18 cellular contexts compared by ENCODE assay signal in genomic region chr14:102185360-102185759, GRCh38. TPM values are rescaled to one million over a fixed set of nuclear protein-coding genes. Genes with fewer than 3 reads are reported as not detected.
DNase-seq lines count a peak whose midpoint lies in the region; ATAC-seq, FAIRE-seq and TF ChIP-seq lines count a peak whose summit lies in the region.
"Had no signal": no experiment of that assay in that cellular context is flagged by ENCODE, and none has a peak within 500 bp of the region (broad histone marks: within the 10 kb centered on the region; RNA-seq: fewer than 3 reads in every experiment).

No MANE protein-coding gene starts in this region.

- CTCF ChIA-PET in OCI-LY7 (lab: Charles Lee; ENCODE audit: unreplicated experiment) = no interaction called here

- H3K27ac ChIP-seq in cingulate gyrus (ENCODE audit: low read depth, low read length) (peak overlapping the region; percentile 91), small intestine (ENCODE audit: low read depth in 1 of 2, low read length in 1 of 2) (no peak overlapping the region), OCI-LY7 (ENCODE audit: low read depth, low read length, poor library complexity, severe bottlenecking) (no peak overlapping the region)
- H3K27ac ChIP-seq: cardiac muscle cell, left ventricle myocardium inferior, neutrophil, transverse colon had no signal

- no peak overlapping the region for H2AFZ ChIP-seq in OCI-LY7 (ENCODE audit: low read length)

- intact Hi-C loops in OCI-LY7 (cut with micrococcal nuclease; ENCODE audit: unreplicated experiment) = no loop called here

- peaks cover 0 to 2% of the 10 kb centered on the region in 2 donors for H3K36me3 ChIP-seq in small intestine (ENCODE audit: control insufficient read depth in 2 of 2, insufficient read depth in 2 of 2, low read length in 2 of 2)
- peaks cover 4% of the 10 kb centered on the region; the same call in 1 of the 2 replicates for H3K36me3 ChIP-seq in OCI-LY7 (ENCODE audit: insufficient read depth, low read length)
- H3K36me3 ChIP-seq: cardiac muscle cell, left ventricle myocardium inferior, neutrophil, transverse colon had no signal

- ATAC-seq in GM21723 (IDR thresholded peaks at IDR 0.05; ENCODE audit: unreplicated experiment) = no peak
- ATAC-seq: PC-3, T-cell had no signal

- H3K9me3 ChIP-seq in small intestine (ENCODE audit: control insufficient read depth, low read depth) (no peaks in the 10 kb centered on the region), OCI-LY7 (ENCODE audit: low read length) (no peaks in the 10 kb centered on the region)
- H3K9me3 ChIP-seq: Caco-2, left ventricle myocardium inferior, neutrophil, transverse colon had no signal

- peak in 2 of 3 experiments; percentile 25 to 64 for DNase-seq in NCI-H1417 (lab: John Stamatoyannopoulos, UW)
- DNase-seq in NCI-H1417 treated with DMSO at 0.1 percent for 48 hours (lab: John Stamatoyannopoulos, UW) = no peak
- peak; percentile 85 for DNase-seq in NCI-H510A treated with DMSO at 0.1 percent for 48 hours (lab: John Stamatoyannopoulos, UW)
- peak; percentile 28 for DNase-seq in small intestine
- no peak for DNase-seq in stimulated activated CD4-positive, alpha-beta T cell treated with anti-CD3 and anti-CD28 coated beads, Interleukin-15, amount 100 ng/mL, for 24 hours
- no peak for DNase-seq in OCI-LY7 (ENCODE audit: low spot score)
- DNase-seq: activated CD4-positive, alpha-beta T cell treated with anti-CD3 and anti-CD28 coated beads, Interleukin-2, amount 50 U/mL, for 1 hour; activated effector memory CD4-positive, alpha-beta T cell treated with anti-CD3 and anti-CD28 coated beads, Interleukin-2, amount 50 U/mL, for 16 hours; Caco-2; Karpas-422; left ventricle myocardium inferior; PC-3; T-cell; transverse colon had no signal

- no peak overlapping the region for H3K4me2 ChIP-seq in OCI-LY7 (ENCODE audit: low read length)

- H3K27me3 ChIP-seq in small intestine (ENCODE audit: control insufficient read depth in 2 of 2, insufficient read depth in 2 of 2, low read length in 2 of 2) = no peaks in the 10 kb centered on the region
- H3K27me3 ChIP-seq: cardiac muscle cell, neutrophil, transverse colon had no signal

- 82 to 91% (median 83%) methylated on average over 8 of the region's 8 CpGs for WGBS in small intestine, 3 donors

- POLR2A ChIA-PET in OCI-LY7 (lab: Charles Lee) = interaction anchor here (1.0 kb wide), 1 partner anchor 36 kb away, joined by 3 read pairs; no protein-coding TSS in a partner anchor

- H3K4me1 ChIP-seq in small intestine (ENCODE audit: control insufficient read depth in 2 of 2, insufficient read depth in 1 of 2, low read depth in 1 of 2, low read length in 1 of 2) (peaks cover 3 to 6% of the 10 kb centered on the region in 2 donors), OCI-LY7 (ENCODE audit: insufficient read depth, low read length, poor library complexity, severe bottlenecking) (peaks cover 14% of the 10 kb centered on the region)

- H3K9me2 ChIP-seq in OCI-LY7 (ENCODE audit: insufficient read depth, low read length) = no peaks in the 10 kb centered on the region

- H3K79me2 ChIP-seq in OCI-LY7 (ENCODE audit: insufficient read depth, low read depth, low read length) = peaks cover 69% of the 10 kb centered on the region; the same call in 1 of the 2 replicates

- no TSS peak for BruUV-seq in OCI-LY7 (replicated peaks; lab: Mats Ljungman, UMichigan)

- TF ChIP-seq CTCF in OCI-LY7 (conservative IDR thresholded peaks at IDR 0.05; ENCODE audit: low read length) = no peak

- peaks cover 22% of the 10 kb centered on the region; the same call in 1 of the 2 replicates for H4K20me1 ChIP-seq in OCI-LY7 (ENCODE audit: insufficient read depth, low read length)

- H3K4me3 ChIP-seq in small intestine (ENCODE audit: low read depth in 1 of 2, low read length in 2 of 2) (no peak overlapping the region), OCI-LY7 (ENCODE audit: low read depth, low read length, poor library complexity, severe bottlenecking) (no peak overlapping the region)
- H3K4me3 ChIP-seq: cardiac muscle cell, left ventricle myocardium inferior, transverse colon had no signal

- no peak for FAIRE-seq in small intestine (lab: Jason Lieb, UNC)

RNA-seq across cellular contexts. Expression of gene WDR20, which starts 45.7 kb away (rescaled TPM):
- polyA plus RNA-seq in small intestine = 10 to 100 TPM; 14.6 to 33.1 (median 23.0) TPM
- 13.3 and 18.0 TPM in 2 replicates for total RNA-seq in OCI-LY7 (2014; rRNA removed; shearing (Covaris generic))
- 31.0 and 40.6 TPM in 2 replicates for total RNA-seq in OCI-LY7 (2022)

Comparison
In these comparisons a context has a peak if more than half of its experiments do, and no peak if none do; other contexts are left out.
1. DNase-seq: peak in NCI-H1417 (2 of 3), NCI-H510A treated with DMSO at 0.1 percent for 48 hours (single experiment) and small intestine (single experiment); none in NCI-H1417 treated with DMSO at 0.1 percent for 48 hours (single experiment), stimulated activated CD4-positive, alpha-beta T cell treated with anti-CD3 and anti-CD28 coated beads, Interleukin-15, amount 100 ng/mL, for 24 hours (single experiment) and OCI-LY7 (single experiment).